Comparison of ENCODE assay signal across 1 cellular context in the genomic region with DNA sequence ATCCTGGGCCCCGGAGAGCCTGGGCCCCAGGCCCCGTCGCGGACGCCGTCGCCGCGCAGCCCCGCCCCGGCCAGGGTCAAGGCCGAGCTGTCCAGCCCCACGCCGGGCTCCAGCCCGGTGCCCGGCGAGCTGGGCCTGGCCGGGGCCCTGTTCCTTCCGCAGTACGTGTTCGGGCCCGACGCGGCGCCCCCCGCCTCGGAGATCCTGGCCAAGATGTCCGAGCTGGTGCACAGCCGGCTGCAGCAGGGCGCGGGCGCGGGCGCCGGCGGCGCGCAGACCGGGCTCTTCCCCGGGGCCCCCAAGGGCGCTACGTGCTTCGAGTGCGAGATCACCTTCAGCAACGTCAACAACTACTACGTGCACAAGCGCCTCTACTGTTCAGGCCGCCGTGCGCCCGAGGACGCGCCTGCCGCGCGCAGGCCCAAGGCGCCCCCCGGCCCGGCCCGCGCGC.
TF ChIP-seq lines count a peak whose summit lies in the region.

No MANE protein-coding gene starts in this region.

TF ChIP-seq in H1, 55 proteins besides CTCF, POLR2A, EP300 and RAD21 (continued from another document):
- TF ChIP-seq, protein P1, sequence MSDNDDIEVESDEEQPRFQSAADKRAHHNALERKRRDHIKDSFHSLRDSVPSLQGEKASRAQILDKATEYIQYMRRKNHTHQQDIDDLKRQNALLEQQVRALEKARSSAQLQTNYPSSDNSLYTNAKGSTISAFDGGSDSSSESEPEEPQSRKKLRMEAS (IDR thresholded peaks at IDR 0.05), result peak; percentile 20; the same call in 1 of the 2 replicates
- no peak for TF ChIP-seq KDM1A (IDR thresholded peaks at IDR 0.05; ENCODE audit: borderline replicate concordance, low read length)
- TF ChIP-seq MAFK (IDR thresholded peaks at IDR 0.05; ENCODE audit: low read depth, low read length), result no peak
- 0 out of 2 replicates have a peak, but pooled peaks have one; percentile 2 for TF ChIP-seq PHF8 (conservative IDR thresholded peaks at IDR 0.05; ENCODE audit: low read depth, low read length)
